ENCODE assay signal across 8 cellular contexts in the genomic region with DNA sequence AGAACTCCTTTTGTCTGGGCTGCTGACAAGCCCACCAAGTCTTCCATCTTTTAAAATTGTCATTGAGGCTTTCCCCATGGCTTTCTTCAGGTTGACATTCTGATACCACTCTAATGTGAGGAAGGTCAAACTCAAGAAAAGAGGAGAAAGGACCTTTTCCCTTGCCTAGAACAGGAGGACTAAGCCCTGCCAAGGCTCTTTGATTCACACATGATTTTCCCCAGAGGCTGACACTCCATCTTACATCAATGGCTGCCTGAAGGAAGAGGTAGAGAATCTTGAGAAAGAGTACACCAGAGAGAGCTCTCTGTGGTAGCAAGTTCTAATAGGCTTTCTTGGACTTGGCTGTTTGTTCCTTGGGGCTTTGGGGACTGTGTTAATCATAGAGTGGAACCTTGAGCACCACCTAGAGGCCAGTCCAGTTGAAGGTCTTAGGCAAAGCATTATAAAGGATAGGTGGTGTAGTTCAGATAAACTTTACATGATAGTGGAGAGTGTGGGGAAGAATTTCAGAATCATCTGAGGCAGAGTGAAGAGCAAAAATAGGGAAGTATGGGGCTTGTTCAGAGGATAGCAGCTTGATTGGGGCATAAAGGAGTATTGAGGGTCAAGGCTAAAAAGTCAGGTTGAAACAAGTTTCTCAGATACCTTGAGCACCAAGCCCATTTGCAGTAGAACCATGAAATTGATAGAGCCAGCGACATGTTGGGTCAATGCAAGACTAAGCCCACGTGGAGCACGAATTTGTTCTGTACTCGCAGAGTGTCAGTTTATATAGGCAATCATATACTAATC. TPM values are rescaled to one million over a fixed set of nuclear protein-coding genes. Genes with fewer than 3 reads are reported as not detected.
A peak's percentile ranks its signal among the peaks of the same experiment; 100 is the strongest.
DNase-seq lines count a peak whose midpoint lies in the region; ATAC-seq, FAIRE-seq and TF ChIP-seq lines count a peak whose summit lies in the region.

No MANE protein-coding gene starts in this region.

- WGBS in H1 (ENCODE audit: extremely low coverage in 1 of 2, insufficient coverage in 1 of 2, insufficient read length in 1 of 2, insufficient replicate concordance in 2 of 2, low coverage in 1 of 2, low lambda C conversion rate in 2 of 2, missing lambda C conversion rate in 1 of 2), 2 experiments, result 87% methylated on average over 4 of the region's 4 CpGs; no CpG with 5 or more reads in 1 of the 2 experiments

- no peak overlapping the region for H3K4me2 ChIP-seq in H1 (ENCODE audit: insufficient read depth in 1 of 2, low read depth in 2 of 2, low read length in 2 of 2)

- H4K5ac ChIP-seq in H1 (ENCODE audit: insufficient read length, low read depth, low read length), result no peak overlapping the region

- no peak overlapping the region for H3K4ac ChIP-seq in H1 (replicated peaks; ENCODE audit: insufficient read length, low read depth, low read length)

- peak; percentile 85 for FAIRE-seq in H1 (lab: Jason Lieb, UNC)

- no peak for TF ChIP-seq POLR2A in H1 (IDR thresholded peaks at IDR 0.05; ENCODE audit: control extremely low read depth in 1 of 2, low read depth in 2 of 2, low read length in 2 of 2)

- H3K27me3 ChIP-seq in H1 (replicated peaks in 1 of 4; ENCODE audit: control insufficient read depth in 3 of 4, extremely low read depth in 1 of 4, insufficient read depth in 3 of 4, low read length in 3 of 4), result no peaks in the 10 kb centered on the region

- H3K9me3 ChIP-seq in H1 (ENCODE audit: insufficient read depth in 2 of 2, low read depth in 1 of 2, low read length in 1 of 2), result no peaks in the 10 kb centered on the region

- H2AK5ac ChIP-seq in H1 (ENCODE audit: low read depth, low read length), result no peak overlapping the region

- no peaks in the 10 kb centered on the region for H3K4me1 Mint-ChIP-seq in stimulated activated effector memory CD8-positive, alpha-beta T cell treated with anti-CD3 and anti-CD28 coated beads, Interleukin-12 subunit alpha, Interleukin-12 subunit beta, amount 100 ng/mL, for 72 hours

- H3K4me3 ChIP-seq in H1 (ENCODE audit: extremely low read depth in 1 of 4, insufficient read depth in 2 of 4, low read depth in 3 of 4, low read length in 4 of 4), result no peak overlapping the region

- H3K27ac Mint-ChIP-seq in stimulated activated effector memory CD8-positive, alpha-beta T cell treated with anti-CD3 and anti-CD28 coated beads, Interleukin-12 subunit alpha, Interleukin-12 subunit beta, amount 100 ng/mL, for 72 hours, result no peak overlapping the region

- 0 out of 2 replicates have a peak overlapping the region, but pooled peaks have one; percentile 18 for H2BK15ac ChIP-seq in H1 (ENCODE audit: low read length)

- peak; percentile 14 to 27 for DNase-seq in activated CD8-positive, alpha-beta memory T cell treated with anti-CD3 and anti-CD28 coated beads for 1 hour (ENCODE audit: extremely low read depth in 1 of 2, low read depth in 1 of 2)
- no peak for DNase-seq in activated CD8-positive, alpha-beta memory T cell treated with anti-CD3 and anti-CD28 coated beads, Interleukin-2, amount 50 U/mL, for 48 hours
- DNase-seq in NCI-H345 treated with DMSO at 0.1 percent for 48 hours (lab: John Stamatoyannopoulos, UW; ENCODE audit: unreplicated experiment), result peak; percentile 12
- peak; percentile 65 for DNase-seq in activated CD4-positive, alpha-beta T cell treated with anti-CD3 and anti-CD28 coated beads, Interleukin-2, amount 50 U/mL, for 1 hour
- DNase-seq in H1 (ENCODE audit: low read depth in 1 of 2, low spot score in 2 of 2), result peak in 1 of 2 experiments; percentile 63
- DNase-seq in midbrain (lab: John Stamatoyannopoulos, UW), result peak; percentile 57
- peak; percentile 17 to 66 for DNase-seq in stimulated activated effector memory CD8-positive, alpha-beta T cell treated with anti-CD3 and anti-CD28 coated beads, Interleukin-12 subunit alpha, Interleukin-12 subunit beta, amount 100 ng/mL, for 72 hours (ENCODE audit: low spot score in 2 of 2)

- no peak overlapping the region for H4K8ac ChIP-seq in H1 (ENCODE audit: extremely low read depth, insufficient read depth, low read length)

- H4K91ac ChIP-seq in H1 (replicated peaks; ENCODE audit: insufficient read length, low read length), result no peak overlapping the region

- H3K18ac ChIP-seq in H1 (ENCODE audit: extremely low read depth, low read length), result no peak overlapping the region

- no peak overlapping the region for H3K56ac ChIP-seq in H1 (replicated peaks; ENCODE audit: insufficient read length, low read depth, low read length)

- no peaks in the 10 kb centered on the region for H3K79me1 ChIP-seq in H1 (ENCODE audit: low read depth, low read length)

- H3K36me3 Mint-ChIP-seq in stimulated activated effector memory CD8-positive, alpha-beta T cell treated with anti-CD3 and anti-CD28 coated beads, Interleukin-12 subunit alpha, Interleukin-12 subunit beta, amount 100 ng/mL, for 72 hours, result no peaks in the 10 kb centered on the region

- ATAC-seq in HG02885 (IDR thresholded peaks at IDR 0.05; ENCODE audit: poor library complexity, unreplicated experiment), result peak; percentile 84
- peak; percentile 87 for ATAC-seq in stimulated activated effector memory CD8-positive, alpha-beta T cell treated with anti-CD3 and anti-CD28 coated beads, Interleukin-12 subunit alpha, Interleukin-12 subunit beta, amount 100 ng/mL, for 72 hours

- H2BK20ac ChIP-seq in H1 (ENCODE audit: low read length), result no peak overlapping the region

- H3K79me2 ChIP-seq in H1 (ENCODE audit: control insufficient read depth in 1 of 2, insufficient read depth in 2 of 2, low read length in 2 of 2), result no peaks in the 10 kb centered on the region

- H3K9me3 Mint-ChIP-seq in stimulated activated effector memory CD8-positive, alpha-beta T cell treated with anti-CD3 and anti-CD28 coated beads, Interleukin-12 subunit alpha, Interleukin-12 subunit beta, amount 100 ng/mL, for 72 hours, result no peaks in the 10 kb centered on the region

- no peak overlapping the region for H2BK12ac ChIP-seq in H1 (ENCODE audit: low read depth, low read length)

- TF ChIP-seq RAD21 in H1 (IDR thresholded peaks at IDR 0.05 in 1 of 2, conservative IDR thresholded peaks at IDR 0.05 in 1 of 2; ENCODE audit: low read depth in 2 of 2, low read length in 2 of 2), result peak; percentile 66 to 76

- H3K23me2 ChIP-seq in H1 (ENCODE audit: low read depth, low read length), result no peaks in the 10 kb centered on the region

- H3K36me3 ChIP-seq in H1 (ENCODE audit: control insufficient read depth in 2 of 4, insufficient read depth in 4 of 4, low read length in 3 of 4), result peaks cover 0 to 18% (median 7%) of the 10 kb centered on the region in 4 experiments; a peak in 3 of 8 replicates

- peaks cover 0 to 3% (median under 1%) of the 10 kb centered on the region in 4 experiments; a peak in 1 of 7 replicates for H3K4me1 ChIP-seq in H1 (replicated peaks in 1 of 4; ENCODE audit: control insufficient read depth in 3 of 4, insufficient read depth in 4 of 4, low read length in 3 of 4)

- H4K20me1 ChIP-seq in H1 (replicated peaks in 1 of 2; ENCODE audit: control insufficient read depth in 1 of 2, insufficient read depth in 2 of 2, low read length in 2 of 2), result no peaks in the 10 kb centered on the region

- H3K4me3 Mint-ChIP-seq in stimulated activated effector memory CD8-positive, alpha-beta T cell treated with anti-CD3 and anti-CD28 coated beads, Interleukin-12 subunit alpha, Interleukin-12 subunit beta, amount 100 ng/mL, for 72 hours, result no peak overlapping the region

- H2AFZ ChIP-seq in H1 (ENCODE audit: low read length), result no peak overlapping the region

- CTCF ChIA-PET in H1 (lab: Charles Lee; ENCODE audit: partially characterized antibody), result interaction anchor here (0.5 to 7.6 kb wide), 37 partner anchors 9 to 462 kb away, joined by 3 to 113 read pairs (median 4); a partner anchor contains a TSS

- no peak for TF ChIP-seq EP300 in H1 (IDR thresholded peaks at IDR 0.05; ENCODE audit: borderline replicate concordance in 1 of 2, low read depth in 2 of 2, low read length in 2 of 2)

- TF ChIP-seq CTCF in H1 (IDR thresholded peaks at IDR 0.05; ENCODE audit: control extremely low read depth in 1 of 3, insufficient read depth in 1 of 3, low read depth in 1 of 3, low read length in 3 of 3), result peak in 2 of 3 experiments; percentile 76 to 80; a peak in 3 of 4 replicates

- H3K27ac ChIP-seq in H1 (ENCODE audit: low read depth, low read length), result no peak overlapping the region

- no peak overlapping the region for H3K9ac ChIP-seq in H1 (replicated peaks in 1 of 4; ENCODE audit: extremely low read depth in 1 of 4, low read depth in 3 of 4, low read length in 3 of 4)

- POLR2A ChIA-PET in H1 (lab: Charles Lee; ENCODE audit: partially characterized antibody), result interaction anchor here (1.0 kb wide), 1 partner anchor 146 kb away, joined by 3 read pairs; no protein-coding TSS in a partner anchor

- no peak overlapping the region for H3K23ac ChIP-seq in H1 (ENCODE audit: insufficient read length)

- no peak overlapping the region for H2BK5ac ChIP-seq in H1 (ENCODE audit: low read depth, low read length)

- H2BK120ac ChIP-seq in H1 (replicated peaks; ENCODE audit: low read depth, low read length), result no peak overlapping the region

- no peak overlapping the region for H3K14ac ChIP-seq in H1 (ENCODE audit: insufficient read length)

TF ChIP-seq in H1, 55 proteins besides CTCF, POLR2A, EP300 and RAD21 (continues in another document):
- TF ChIP-seq SIX5 (IDR thresholded peaks at IDR 0.05; ENCODE audit: low read depth, low read length), result no peak
- TF ChIP-seq, protein P1, sequence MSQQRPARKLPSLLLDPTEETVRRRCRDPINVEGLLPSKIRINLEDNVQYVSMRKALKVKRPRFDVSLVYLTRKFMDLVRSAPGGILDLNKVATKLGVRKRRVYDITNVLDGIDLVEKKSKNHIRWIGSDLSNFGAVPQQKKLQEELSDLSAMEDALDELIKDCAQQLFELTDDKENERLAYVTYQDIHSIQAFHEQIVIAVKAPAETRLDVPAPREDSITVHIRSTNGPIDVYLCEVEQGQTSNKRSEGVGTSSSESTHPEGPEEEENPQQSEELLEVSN (IDR thresholded peaks at IDR 0.05), result no peak
- TF ChIP-seq TCF12 (IDR thresholded peaks at IDR 0.05; ENCODE audit: low read depth, low read length), result no peak

RNA-seq across cellular contexts. Expression of a gene that starts 36.7 kb away (rescaled TPM):
- 26.1 and 27.1 TPM in 2 replicates for total RNA-seq in H1 (2021; fragmentation: NEBNext Ultra II Directional; extraction: Animal tissue kit (Norgen Biotek cat#: 25700))
- polyA plus RNA-seq in H1 (2011; rRNA removed), result 8.8 and 10.4 TPM in 2 replicates
- polyA plus RNA-seq in H1 (2011; cell fraction: cytosol; rRNA removed), result 14.6 TPM
- 11.9 TPM for polyA plus RNA-seq in H1 (2011; cell fraction: nucleus; rRNA removed)
- polyA plus RNA-seq in H1 (2012, experiment 1 of 2), result 12.0 to 22.5 TPM (median 12.9 TPM) in 4 replicates
- polyA plus RNA-seq in H1 (2012, experiment 2 of 2), result 13.4 TPM
- polyA plus RNA-seq in H1 (2013, experiment 1 of 2), result 26.7 TPM
- polyA plus RNA-seq in H1 (2013, experiment 2 of 2), result 31.4 TPM
- 4.8 and 6.3 TPM in 2 replicates for polyA minus RNA-seq in H1 (2011; rRNA and poly(A)+ RNA removed)
- 11.0 TPM for polyA minus RNA-seq in H1 (2011; cell fraction: cytosol; rRNA and poly(A)+ RNA removed)
- 9.0 TPM for polyA minus RNA-seq in H1 (2011; cell fraction: nucleus; rRNA and poly(A)+ RNA removed)
